In the genomic region with DNA sequence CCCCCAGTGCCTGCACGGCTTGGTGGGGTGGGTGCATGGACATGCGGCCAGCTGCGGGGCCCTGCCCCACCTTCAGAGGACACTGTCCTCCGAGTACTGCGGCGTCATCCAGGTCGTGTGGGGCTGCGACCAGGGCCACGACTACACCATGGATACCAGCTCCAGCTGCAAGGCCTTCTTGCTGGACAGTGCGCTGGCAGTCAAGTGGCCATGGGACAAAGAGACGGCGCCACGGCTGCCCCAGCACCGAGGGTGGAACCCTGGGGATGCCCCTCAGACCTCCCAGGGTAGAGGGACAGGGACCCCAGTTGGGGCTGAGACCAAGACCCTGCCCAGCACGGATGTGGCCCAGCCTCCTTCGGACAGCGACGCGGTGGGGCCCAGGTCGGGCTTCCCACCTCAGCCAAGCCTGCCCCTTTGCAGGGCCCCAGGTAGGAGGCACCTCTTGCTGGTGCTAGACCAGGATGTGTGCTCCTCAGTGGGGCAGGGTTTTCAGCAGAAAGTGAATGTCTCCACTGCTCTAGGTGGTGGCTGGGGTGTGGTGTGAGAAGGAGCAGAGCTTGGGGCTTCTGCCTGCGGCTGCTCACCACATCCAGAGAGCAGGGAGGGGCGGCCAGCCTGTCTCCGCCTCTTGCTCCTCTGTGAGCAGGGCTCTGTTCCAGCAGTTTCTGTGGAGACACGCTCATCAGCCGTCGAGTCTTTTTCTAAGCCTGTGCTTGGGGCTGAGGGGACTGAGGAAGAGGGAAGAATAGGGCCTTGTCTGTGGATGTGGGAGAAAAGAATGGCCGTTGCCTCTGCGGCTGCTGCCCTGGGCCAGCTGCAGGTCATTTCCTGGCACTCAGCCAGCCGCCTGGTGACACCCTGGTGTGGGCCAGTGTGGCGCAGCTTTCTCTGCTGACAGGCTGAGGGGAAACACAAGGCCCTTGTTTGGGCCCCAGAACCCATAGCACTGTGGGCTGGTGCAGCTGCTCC, we compare ENCODE assay signal across 8 cellular contexts. TPM values are rescaled to one million over a fixed set of nuclear protein-coding genes. Genes with fewer than 3 reads are reported as not detected.
A peak's percentile ranks its signal among the peaks of the same experiment; 100 is the strongest.
DNase-seq lines count a peak whose midpoint lies in the region; ATAC-seq and TF ChIP-seq lines count a peak whose summit lies in the region.

No MANE protein-coding gene starts in this region.

- peak overlapping the region; percentile 94 to 100 (median 98) for H3K4me3 Mint-ChIP-seq in CD4-positive, CD25-positive, alpha-beta regulatory T cell
- H3K4me3 Mint-ChIP-seq in MCF 10A (ENCODE audit: unreplicated experiment): peak overlapping the region; percentile 82

- peak overlapping the region; percentile 89 for H3K27ac ChIP-seq in CD4-positive, CD25-positive, alpha-beta regulatory T cell (ENCODE audit: insufficient read depth, low read length, poor library complexity, severe bottlenecking)

- peaks cover 14% of the 10 kb centered on the region for H3K27me3 Mint-ChIP-seq in CD4-positive, CD25-positive, alpha-beta regulatory T cell
- H3K27me3 Mint-ChIP-seq in MCF 10A (ENCODE audit: insufficient read depth, unreplicated experiment): no peaks in the 10 kb centered on the region

- peaks cover 76% of the 10 kb centered on the region for H3K4me1 ChIP-seq in CD4-positive, CD25-positive, alpha-beta regulatory T cell (ENCODE audit: control insufficient read depth, insufficient read depth, low read length, poor library complexity, severe bottlenecking)

- peaks cover 39% of the 10 kb centered on the region for H3K36me3 ChIP-seq in CD4-positive, CD25-positive, alpha-beta regulatory T cell (ENCODE audit: control insufficient read depth, insufficient read depth, low read length)

- H3K27ac Mint-ChIP-seq in CD4-positive, CD25-positive, alpha-beta regulatory T cell: peak overlapping the region; percentile 96 to 99 (median 97)
- peak overlapping the region; percentile 60 for H3K27ac Mint-ChIP-seq in MCF 10A (ENCODE audit: low read depth, unreplicated experiment)

- H3K4me1 Mint-ChIP-seq in CD4-positive, CD25-positive, alpha-beta regulatory T cell: peaks cover 4 to 53% (median 23%) of the 10 kb centered on the region in 4 donors
- peaks cover 13% of the 10 kb centered on the region for H3K4me1 Mint-ChIP-seq in MCF 10A (ENCODE audit: insufficient read depth, unreplicated experiment)

- CTCF ChIA-PET in MCF 10A (lab: Yijun Ruan, JAX): interaction anchor here (0.5 to 1.0 kb wide), 7 partner anchors 24 to 434 kb away, joined by 3 to 5 read pairs (median 3); no protein-coding TSS in a partner anchor

- no TSS peak for BruUV-seq in MCF 10A (replicated peaks; lab: Mats Ljungman, UMichigan)

- H3K9me3 ChIP-seq in CD4-positive, CD25-positive, alpha-beta regulatory T cell (ENCODE audit: control insufficient read depth in 2 of 2, low read length in 2 of 2): no peaks in the 10 kb centered on the region

- intact Hi-C loops in MCF 10A (cut with micrococcal nuclease): no loop called here

- no peaks in the 10 kb centered on the region for H3K9me3 Mint-ChIP-seq in CD4-positive, CD25-positive, alpha-beta regulatory T cell
- no peaks in the 10 kb centered on the region for H3K9me3 Mint-ChIP-seq in MCF 10A (ENCODE audit: unreplicated experiment)

- POLR2A ChIA-PET in MCF 10A (lab: Yijun Ruan, JAX): interaction anchor here (0.6 to 2.0 kb wide), 12 partner anchors 9 to 140 kb away, joined by 3 to 11 read pairs (median 4); no protein-coding TSS in a partner anchor

- ATAC-seq in CD4-positive, CD25-positive, alpha-beta regulatory T cell (ENCODE audit: low read depth in 2 of 2): peak; percentile 36 to 49
- no peak for ATAC-seq in GM18907 (IDR thresholded peaks at IDR 0.05; ENCODE audit: unreplicated experiment)

- TF ChIP-seq CTCF in MCF 10A (IDR thresholded peaks at IDR 0.05; ENCODE audit: unreplicated experiment): no peak

- peak overlapping the region; percentile 75 for H3K4me3 ChIP-seq in CD4-positive, CD25-positive, alpha-beta regulatory T cell (ENCODE audit: low read depth, low read length)

- no peaks in the 10 kb centered on the region for H3K27me3 ChIP-seq in CD4-positive, CD25-positive, alpha-beta regulatory T cell (ENCODE audit: control insufficient read depth, insufficient read depth, low read length)

- DNase-seq in CD4-positive, CD25-positive, alpha-beta regulatory T cell: peak; percentile 60 to 95 (median 85)
- DNase-seq in activated CD4-positive, CD25-positive, alpha-beta regulatory T cell treated with anti-CD3 and anti-CD28 coated beads, Interleukin-2, amount 50 U/mL, for 16 hours (ENCODE audit: low read depth, low spot score): peak; percentile 48
- DNase-seq in MCF 10A (ENCODE audit: unreplicated experiment): no peak
- DNase-seq in midbrain (lab: John Stamatoyannopoulos, UW): peak; percentile 96
- DNase-seq in superior temporal gyrus (ENCODE audit: extremely low spot score): peak; percentile 98
- DNase-seq in DMS53 (lab: John Stamatoyannopoulos, UW): no peak
- DNase-seq in HK-2 (ENCODE audit: unreplicated experiment): no peak

- H3K36me3 Mint-ChIP-seq in CD4-positive, CD25-positive, alpha-beta regulatory T cell: peaks cover 15% of the 10 kb centered on the region
- H3K36me3 Mint-ChIP-seq in MCF 10A (ENCODE audit: insufficient read depth, unreplicated experiment): peaks cover 73% of the 10 kb centered on the region

RNA-seq across cellular contexts. Expression of gene ZNF276, which starts 2.2 kb away (rescaled TPM):
- total RNA-seq in CD4-positive, CD25-positive, alpha-beta regulatory T cell: 108 TPM
- polyA plus RNA-seq in CD4-positive, CD25-positive, alpha-beta regulatory T cell: 10 to 100 TPM; 15.5 to 20.9 (median 19.7) TPM
- 32.7 and 33.6 TPM in 2 replicates for total RNA-seq in MCF 10A (2022)

RNA-seq across cellular contexts. Expression of gene VPS9D1, which starts 2.9 kb away (rescaled TPM):
- total RNA-seq in CD4-positive, CD25-positive, alpha-beta regulatory T cell: 22.0 TPM
- under 1 TPM; 0.13 to 0.41 (median 0.34) TPM for polyA plus RNA-seq in CD4-positive, CD25-positive, alpha-beta regulatory T cell
- 12.0 and 13.2 TPM in 2 replicates for total RNA-seq in MCF 10A (2022)

RNA-seq across cellular contexts. Expression of gene SPATA2L, which starts 22.1 kb away (rescaled TPM):
- total RNA-seq in CD4-positive, CD25-positive, alpha-beta regulatory T cell: 15.6 TPM
- 1 to 10 TPM; 5.6 to 8.8 (median 8.1) TPM for polyA plus RNA-seq in CD4-positive, CD25-positive, alpha-beta regulatory T cell
- 12.1 and 12.5 TPM in 2 replicates for total RNA-seq in MCF 10A (2022)

RNA-seq across cellular contexts. Expression of gene CDK10, which starts 37.1 kb away (rescaled TPM):
- 97.5 TPM for total RNA-seq in CD4-positive, CD25-positive, alpha-beta regulatory T cell
- 10 to 100 TPM; 20.5 to 28.0 (median 22.8) TPM for polyA plus RNA-seq in CD4-positive, CD25-positive, alpha-beta regulatory T cell
- total RNA-seq in MCF 10A (2022): 73.0 and 83.4 TPM in 2 replicates

Comparison
In these comparisons a context has a peak if more than half of its experiments do, and no peak if none do; other contexts are left out.
1. DNase-seq: peak in CD4-positive, CD25-positive, alpha-beta regulatory T cell (3 of 3), activated CD4-positive, CD25-positive, alpha-beta regulatory T cell treated with anti-CD3 and anti-CD28 coated beads, Interleukin-2, amount 50 U/mL, for 16 hours (single experiment), midbrain (single experiment) and superior temporal gyrus (single experiment); none in MCF 10A (single experiment), DMS53 (single experiment) and HK-2 (single experiment).